10 cellular contexts compared by ENCODE assay signal in the genomic region with DNA sequence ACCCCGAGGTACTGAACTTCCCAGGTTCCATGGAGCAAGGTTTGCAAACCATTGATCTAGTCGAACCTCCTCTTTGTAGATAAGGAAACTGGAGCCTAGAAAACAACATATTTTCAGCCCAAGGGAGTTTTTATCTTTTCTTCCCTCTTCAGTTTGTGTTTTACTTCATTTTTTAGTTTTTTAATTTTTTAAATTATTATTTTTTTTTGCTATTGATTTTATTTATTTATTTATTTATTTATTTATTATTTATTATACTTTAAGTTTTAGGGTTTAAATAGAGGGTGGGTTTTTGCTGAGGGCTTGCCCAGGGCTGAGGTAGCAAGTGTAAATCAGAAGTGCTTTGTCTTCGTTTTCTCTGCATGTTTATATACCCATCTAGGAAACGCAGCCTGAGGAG.
"Had no signal": no experiment of that assay in that cellular context is flagged by ENCODE, and none has a peak within 500 bp of the region (broad histone marks: within the 10 kb centered on the region; RNA-seq: fewer than 3 reads in every experiment).

No MANE protein-coding gene starts in this region.

- FAIRE-seq: H1, H54, HTR-8/SVneo, K562 had no signal

- H3K4me3 ChIP-seq: GM23338, K562 had no signal

- H3K4me3 Mint-ChIP-seq: GM23338, H9, HFFc6 had no signal

- DNase-seq: H9, HCEC 1CT, HFFc6, IMR-90, KG1 had no signal

- H3K27ac Mint-ChIP-seq: GM23338, H9, HFFc6 had no signal

- ATAC-seq: GM23338, K562 had no signal

- H3K4me1 Mint-ChIP-seq: GM23338, H9 had no signal

- H3K9me3 Mint-ChIP-seq: GM23338, H9, HFFc6 had no signal
